ENCODE assay signal across 8 cellular contexts in the genomic region with DNA sequence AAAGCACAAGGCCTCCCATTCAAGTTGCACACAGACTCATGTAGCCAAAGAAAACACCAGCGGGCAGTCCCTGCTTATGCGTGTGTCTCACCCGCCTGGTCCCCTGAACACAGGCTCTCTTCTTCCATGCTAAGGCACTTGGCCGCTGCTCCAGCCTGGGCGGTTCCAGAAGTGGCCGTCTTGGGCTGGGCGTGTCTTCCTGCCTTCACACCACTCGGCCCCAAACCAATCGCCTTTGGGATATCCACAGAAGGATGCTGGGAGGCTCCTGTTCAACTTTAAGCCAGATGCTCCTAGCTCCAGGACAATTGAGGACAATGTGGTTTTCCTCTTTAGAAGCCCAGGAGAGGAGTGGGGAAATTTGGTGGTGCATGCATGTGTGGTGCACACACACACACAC. TPM values are rescaled to one million over a fixed set of nuclear protein-coding genes. Genes with fewer than 3 reads are reported as not detected.
DNase-seq lines count a peak whose midpoint lies in the region; ATAC-seq and TF ChIP-seq lines count a peak whose summit lies in the region.

No MANE protein-coding gene starts in this region.

- peak overlapping the region; percentile 47 for H2AFZ ChIP-seq in IMR-90 (replicated peaks; ENCODE audit: low read length, poor library complexity)

- H2BK5ac ChIP-seq in IMR-90 (ENCODE audit: low read depth, low read length, poor library complexity, severe bottlenecking) = no peak overlapping the region

- H3K27me3 ChIP-seq in IMR-90 (ENCODE audit: control insufficient read depth, insufficient read depth, low read length) (no peaks in the 10 kb centered on the region), spleen (replicated peaks in 1 of 7) (peaks cover 0 to 6% (median 0%) of the 10 kb centered on the region in 7 donors)

- H3K4me1 ChIP-seq in IMR-90 (ENCODE audit: control insufficient read depth, insufficient read depth, low read length) = peaks cover 4% of the 10 kb centered on the region
- peaks cover 8 to 46% (median 27%) of the 10 kb centered on the region in 6 donors for H3K4me1 ChIP-seq in spleen

- no peak overlapping the region for H3K4ac ChIP-seq in IMR-90 (ENCODE audit: low read depth, low read length)

- TF ChIP-seq POLR2A in IMR-90 (IDR thresholded peaks at IDR 0.05; ENCODE audit: low read depth, low read length) (no peak), spleen (IDR thresholded peaks at IDR 0.05) (no peak)

- H3K9me3 ChIP-seq in IMR-90 (ENCODE audit: control insufficient read depth, insufficient read depth, low read length) (no peaks in the 10 kb centered on the region), spleen (no peaks in the 10 kb centered on the region)

- H4K91ac ChIP-seq in IMR-90 (ENCODE audit: insufficient read depth, low read depth, low read length) = no peak overlapping the region

- CTCF ChIA-PET in IMR-90 (lab: Yijun Ruan, JAX) = no interaction called here

- H3K9me1 ChIP-seq in IMR-90 (ENCODE audit: insufficient read depth, low read length) = peaks cover 6% of the 10 kb centered on the region; the same call in 1 of the 2 replicates

- H2BK120ac ChIP-seq in IMR-90 (ENCODE audit: low read depth, low read length) = no peak overlapping the region

- no peak for TF ChIP-seq RAD21 in IMR-90 (IDR thresholded peaks at IDR 0.05; ENCODE audit: low read length)

- intact Hi-C loops in IMR-90 (cut with micrococcal nuclease) (no loop called here), spleen (cut with DNase I; ENCODE audit: low total_unique reads) (no loop called here)

- H3K4me2 ChIP-seq in IMR-90 (ENCODE audit: low read depth, low read length) = no peak overlapping the region

- H2BK20ac ChIP-seq in IMR-90 (ENCODE audit: low read depth, low read length) = no peak overlapping the region

- H3K14ac ChIP-seq in IMR-90 (replicated peaks; ENCODE audit: low read depth, low read length) = no peak overlapping the region

- H2AK5ac ChIP-seq in IMR-90 (ENCODE audit: low read depth, low read length) = no peak overlapping the region

- TF ChIP-seq CTCF in IMR-90 (conservative IDR thresholded peaks at IDR 0.05; ENCODE audit: low read depth, low read length) = no peak
- no peak for TF ChIP-seq CTCF in cardiac fibroblast (IDR thresholded peaks at IDR 0.05; ENCODE audit: low read depth, low read length)
- no peak for TF ChIP-seq CTCF in spleen (IDR thresholded peaks at IDR 0.05 in 8 of 11, conservative IDR thresholded peaks at IDR 0.05 in 3 of 11)

- no peaks in the 10 kb centered on the region for H4K20me1 ChIP-seq in IMR-90 (ENCODE audit: insufficient read depth, low read length)

- 70% methylated on average over 5 of the region's 9 CpGs; no CpG with 5 or more reads in 1 of the 2 experiments for WGBS in IMR-90 (ENCODE audit: extremely low coverage in 2 of 2, insufficient read length in 1 of 2), 2 experiments
- WGBS in spleen, 5 donors = 59 to 72% (median 62%) methylated on average over 9 of the region's 9 CpGs

- H3K36me3 ChIP-seq in IMR-90 (ENCODE audit: control insufficient read depth, insufficient read depth, low read length) (peaks cover 1% of the 10 kb centered on the region; the same call in 1 of the 2 replicates), spleen (no peaks in the 10 kb centered on the region)

- peaks cover 0 to 9% of the 10 kb centered on the region in 2 experiments; a peak in 1 of 4 replicates for H3K79me1 ChIP-seq in IMR-90 (ENCODE audit: low read depth in 1 of 2, low read length in 2 of 2)

- no peak for ATAC-seq in IMR-90 (ENCODE audit: low read depth)
- ATAC-seq in activated naive CD4-positive, alpha-beta T cell treated with anti-CD3 and anti-CD28 coated beads, Interleukin-2, amount 50 U/mL, for 72 hours = no peak
- no peak for ATAC-seq in GM18519 (IDR thresholded peaks at IDR 0.05; ENCODE audit: low FRiP score, unreplicated experiment)

- peaks cover 0 to 6% of the 10 kb centered on the region in 2 donors for H3K36me3 Mint-ChIP-seq in activated naive CD4-positive, alpha-beta T cell treated with anti-CD3 and anti-CD28 coated beads, Interleukin-2, amount 50 U/mL, for 72 hours

- H3K27ac Mint-ChIP-seq in activated naive CD4-positive, alpha-beta T cell treated with anti-CD3 and anti-CD28 coated beads, Interleukin-2, amount 50 U/mL, for 72 hours = no peak overlapping the region

- POLR2A ChIA-PET in IMR-90 (lab: Charles Lee; ENCODE audit: unreplicated experiment) = no interaction called here

- H3K18ac ChIP-seq in IMR-90 (ENCODE audit: low read depth, low read length) = no peak overlapping the region

- DNase-seq in Ammon's horn (ENCODE audit: low spot score) (peak; percentile 96), IMR-90 (no peak), cardiac fibroblast (ENCODE audit: low read depth in 2 of 2) (peak; percentile 79 to 87), lung microvascular endothelial cell (ENCODE audit: low read depth in 2 of 2) (peak; percentile 39 to 45), AML-193 (lab: John Stamatoyannopoulos, UW) (no peak), spleen (no peak)
- DNase-seq in activated naive CD4-positive, alpha-beta T cell treated with anti-CD3 and anti-CD28 coated beads, Interleukin-2, amount 50 U/mL, for 72 hours (ENCODE audit: low spot score in 2 of 2) = no peak

- in situ Hi-C loops in IMR-90 (cut with MboI; ENCODE audit: low sequenced_read_pairs) = no loop called here

- no peaks in the 10 kb centered on the region for H3K9me3 Mint-ChIP-seq in activated naive CD4-positive, alpha-beta T cell treated with anti-CD3 and anti-CD28 coated beads, Interleukin-2, amount 50 U/mL, for 72 hours

- no peak overlapping the region for H3K56ac ChIP-seq in IMR-90 (ENCODE audit: extremely low read depth, insufficient read depth, low read length)

- H3K9ac ChIP-seq in IMR-90 (ENCODE audit: low read depth, low read length) = no peak overlapping the region

- H3K4me3 ChIP-seq in IMR-90 (ENCODE audit: insufficient read depth, low read depth, low read length) (no peak overlapping the region), cardiac fibroblast (replicated peaks in 1 of 2; ENCODE audit: low read depth in 2 of 2, low read length in 2 of 2) (no peak overlapping the region), spleen (no peak overlapping the region)

- no peak overlapping the region for H3K23ac ChIP-seq in IMR-90 (ENCODE audit: low read depth, low read length)

- H4K5ac ChIP-seq in IMR-90 (ENCODE audit: low read depth, low read length) = no peak overlapping the region

- no TSS peak for BruUV-seq in IMR-90 (replicated peaks; lab: Mats Ljungman, UMichigan)

- no peak overlapping the region for H4K8ac ChIP-seq in IMR-90 (ENCODE audit: low read depth in 2 of 2, low read length in 2 of 2)

- H3K27ac ChIP-seq in IMR-90 (ENCODE audit: insufficient read depth, low read length) (no peak overlapping the region), spleen (no peak overlapping the region)

- dilution Hi-C loops in IMR-90 (cut with HindIII; ENCODE audit: low sequenced_read_pairs, unreplicated experiment) = no loop called here

- H2AK9ac ChIP-seq in IMR-90 (replicated peaks; ENCODE audit: low read depth, low read length, poor library complexity) = no peak overlapping the region

- H2BK15ac ChIP-seq in IMR-90 (ENCODE audit: low read depth, low read length) = no peak overlapping the region

TF ChIP-seq in IMR-90, 13 proteins besides CTCF, POLR2A, EP300 and RAD21 (continues in another document):
- no peak for TF ChIP-seq RCOR1 (IDR thresholded peaks at IDR 0.05; ENCODE audit: insufficient replicate concordance, low read length)
- TF ChIP-seq NFE2L2 (IDR thresholded peaks at IDR 0.05; ENCODE audit: low read depth, low read length) = no peak
- no peak for TF ChIP-seq MXI1 (IDR thresholded peaks at IDR 0.05; ENCODE audit: borderline replicate concordance, low read depth, low read length)
- TF ChIP-seq FOS (IDR thresholded peaks at IDR 0.05; ENCODE audit: low read depth, low read length) = no peak
- TF ChIP-seq, protein P1, sequence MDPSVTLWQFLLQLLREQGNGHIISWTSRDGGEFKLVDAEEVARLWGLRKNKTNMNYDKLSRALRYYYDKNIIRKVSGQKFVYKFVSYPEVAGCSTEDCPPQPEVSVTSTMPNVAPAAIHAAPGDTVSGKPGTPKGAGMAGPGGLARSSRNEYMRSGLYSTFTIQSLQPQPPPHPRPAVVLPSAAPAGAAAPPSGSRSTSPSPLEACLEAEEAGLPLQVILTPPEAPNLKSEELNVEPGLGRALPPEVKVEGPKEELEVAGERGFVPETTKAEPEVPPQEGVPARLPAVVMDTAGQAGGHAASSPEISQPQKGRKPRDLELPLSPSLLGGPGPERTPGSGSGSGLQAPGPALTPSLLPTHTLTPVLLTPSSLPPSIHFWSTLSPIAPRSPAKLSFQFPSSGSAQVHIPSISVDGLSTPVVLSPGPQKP (IDR thresholded peaks at IDR 0.05; ENCODE audit: borderline replicate concordance, low read depth, low read length) = no peak
- TF ChIP-seq SMC3 (IDR thresholded peaks at IDR 0.05; ENCODE audit: low read depth, low read length) = no peak
- TF ChIP-seq, protein P2, sequence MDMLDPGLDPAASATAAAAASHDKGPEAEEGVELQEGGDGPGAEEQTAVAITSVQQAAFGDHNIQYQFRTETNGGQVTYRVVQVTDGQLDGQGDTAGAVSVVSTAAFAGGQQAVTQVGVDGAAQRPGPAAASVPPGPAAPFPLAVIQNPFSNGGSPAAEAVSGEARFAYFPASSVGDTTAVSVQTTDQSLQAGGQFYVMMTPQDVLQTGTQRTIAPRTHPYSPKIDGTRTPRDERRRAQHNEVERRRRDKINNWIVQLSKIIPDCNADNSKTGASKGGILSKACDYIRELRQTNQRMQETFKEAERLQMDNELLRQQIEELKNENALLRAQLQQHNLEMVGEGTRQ (IDR thresholded peaks at IDR 0.05; ENCODE audit: low read depth, low read length) = no peak
- no peak for TF ChIP-seq CHD1 (IDR thresholded peaks at IDR 0.05; ENCODE audit: low read depth, low read length)
- no peak for TF ChIP-seq MAZ (IDR thresholded peaks at IDR 0.05; ENCODE audit: borderline replicate concordance, low read depth, low read length)

RNA-seq across cellular contexts. Expression of a gene that starts 2.2 kb away (rescaled TPM):
- total RNA-seq in IMR-90 (2012; rRNA removed) = 3.0 and 3.6 TPM in 2 replicates
- polyA plus RNA-seq in IMR-90 (2012; rRNA removed) = 24.8 and 27.0 TPM in 2 replicates
- 20.5 and 47.8 TPM in 2 replicates for polyA plus RNA-seq in IMR-90 (2012; cell fraction: cytosol; rRNA removed)
- 36.2 and 109 TPM in 2 replicates for polyA plus RNA-seq in IMR-90 (2012; cell fraction: nucleus; rRNA removed; ENCODE audit: low replicate concordance)
- total RNA-seq in lung microvascular endothelial cell = 7.6 and 11.9 TPM in 2 replicates
- total RNA-seq in activated naive CD4-positive, alpha-beta T cell treated with anti-CD3 and anti-CD28 coated beads, Interleukin-2, amount 50 U/mL, for 72 hours = 10 to 100 TPM; 15.3 to 23.6 TPM
- total RNA-seq in spleen = 10 to 100 TPM; 22.0 to 59.3 (median 32.6) TPM
- 10 to 100 TPM; 11.9 to 19.5 (median 19.2) TPM for polyA plus RNA-seq in spleen

RNA-seq across cellular contexts. Expression of a gene that starts 53.0 kb away (rescaled TPM):
- total RNA-seq in IMR-90 (2012; rRNA removed) (2,742 and 4,320 TPM in 2 replicates), lung microvascular endothelial cell (1,081 and 1,595 TPM in 2 replicates), spleen (1,000 to 10,000 TPM in 1 of 7 donors, 100 to 1,000 TPM in 6; 770 to 1,107 (median 909) TPM)
- polyA plus RNA-seq in IMR-90 (2012; rRNA removed) (2,042 and 2,259 TPM in 2 replicates), spleen (100 to 1,000 TPM; 623 to 743 (median 691) TPM)
- polyA plus RNA-seq in IMR-90 (2012; cell fraction: cytosol; rRNA removed) = 1,014 and 1,274 TPM in 2 replicates
- polyA plus RNA-seq in IMR-90 (2012; cell fraction: nucleus; rRNA removed; ENCODE audit: low replicate concordance) = 915 and 1,106 TPM in 2 replicates
- 100 to 1,000 TPM; 806 to 863 TPM for total RNA-seq in activated naive CD4-positive, alpha-beta T cell treated with anti-CD3 and anti-CD28 coated beads, Interleukin-2, amount 50 U/mL, for 72 hours

Comparison
In these comparisons a context has a peak if more than half of its experiments do, and no peak if none do; other contexts are left out.
1. DNase-seq: peak in Ammon's horn (single experiment), cardiac fibroblast (2 of 2) and lung microvascular endothelial cell (2 of 2); none in IMR-90 (single experiment), activated naive CD4-positive, alpha-beta T cell treated with anti-CD3 and anti-CD28 coated beads, Interleukin-2, amount 50 U/mL, for 72 hours (0 of 2), AML-193 (0 of 2) and spleen (single experiment).